In the genomic region with DNA sequence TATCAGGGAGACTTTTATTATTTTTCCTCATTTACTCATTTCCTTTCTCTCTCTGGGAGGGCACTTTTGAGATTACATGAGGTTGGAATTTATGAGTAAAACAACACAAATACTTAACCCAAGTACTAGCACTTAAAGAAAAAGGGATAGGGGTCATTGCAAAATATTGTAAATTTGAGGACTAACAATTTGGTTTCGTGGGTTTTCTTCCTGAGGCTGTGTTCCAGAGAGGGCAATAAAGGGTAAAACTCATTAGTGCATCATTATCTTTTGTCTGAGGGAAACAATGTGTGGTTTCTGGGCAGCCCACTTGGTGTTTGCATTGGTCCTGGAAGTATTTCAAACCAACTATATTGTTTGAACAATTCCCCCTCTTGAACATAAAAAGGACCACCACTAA, we compare ENCODE assay signal across 2 cellular contexts.
TF ChIP-seq lines count a peak whose summit lies in the region.

No MANE protein-coding gene starts in this region.

TF ChIP-seq in SK-N-SH, 30 proteins besides CTCF, POLR2A, EP300 and RAD21 (continued from another document):
- TF ChIP-seq REST (IDR thresholded peaks at IDR 0.05; ENCODE audit: low read depth, low read length) (no peak), EZH2phosphoT487 (IDR thresholded peaks at IDR 0.05; ENCODE audit: borderline replicate concordance, low read depth) (no peak), JUND (IDR thresholded peaks at IDR 0.05) (0 out of 2 replicates have a peak, but pooled peaks have one; percentile 11), SMC3 (IDR thresholded peaks at IDR 0.05; ENCODE audit: low read depth, low read length) (no peak), GATA2 (CRISPR knock-in tag; IDR thresholded peaks at IDR 0.05) (no peak), MXI1 (IDR thresholded peaks at IDR 0.05; ENCODE audit: low read depth, low read length) (no peak), NFIC (IDR thresholded peaks at IDR 0.05; ENCODE audit: borderline replicate concordance) (no peak)
- TF ChIP-seq, protein P1, sequence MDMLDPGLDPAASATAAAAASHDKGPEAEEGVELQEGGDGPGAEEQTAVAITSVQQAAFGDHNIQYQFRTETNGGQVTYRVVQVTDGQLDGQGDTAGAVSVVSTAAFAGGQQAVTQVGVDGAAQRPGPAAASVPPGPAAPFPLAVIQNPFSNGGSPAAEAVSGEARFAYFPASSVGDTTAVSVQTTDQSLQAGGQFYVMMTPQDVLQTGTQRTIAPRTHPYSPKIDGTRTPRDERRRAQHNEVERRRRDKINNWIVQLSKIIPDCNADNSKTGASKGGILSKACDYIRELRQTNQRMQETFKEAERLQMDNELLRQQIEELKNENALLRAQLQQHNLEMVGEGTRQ (IDR thresholded peaks at IDR 0.05; ENCODE audit: borderline replicate concordance, low read depth, low read length), result no peak

TF ChIP-seq in SK-N-SH treated with all-trans-retinoic acid at 6 μM for 48 hours, 23 proteins besides CTCF, POLR2A, EP300 and RAD21 (continued from another document):
- TF ChIP-seq, protein P2, sequence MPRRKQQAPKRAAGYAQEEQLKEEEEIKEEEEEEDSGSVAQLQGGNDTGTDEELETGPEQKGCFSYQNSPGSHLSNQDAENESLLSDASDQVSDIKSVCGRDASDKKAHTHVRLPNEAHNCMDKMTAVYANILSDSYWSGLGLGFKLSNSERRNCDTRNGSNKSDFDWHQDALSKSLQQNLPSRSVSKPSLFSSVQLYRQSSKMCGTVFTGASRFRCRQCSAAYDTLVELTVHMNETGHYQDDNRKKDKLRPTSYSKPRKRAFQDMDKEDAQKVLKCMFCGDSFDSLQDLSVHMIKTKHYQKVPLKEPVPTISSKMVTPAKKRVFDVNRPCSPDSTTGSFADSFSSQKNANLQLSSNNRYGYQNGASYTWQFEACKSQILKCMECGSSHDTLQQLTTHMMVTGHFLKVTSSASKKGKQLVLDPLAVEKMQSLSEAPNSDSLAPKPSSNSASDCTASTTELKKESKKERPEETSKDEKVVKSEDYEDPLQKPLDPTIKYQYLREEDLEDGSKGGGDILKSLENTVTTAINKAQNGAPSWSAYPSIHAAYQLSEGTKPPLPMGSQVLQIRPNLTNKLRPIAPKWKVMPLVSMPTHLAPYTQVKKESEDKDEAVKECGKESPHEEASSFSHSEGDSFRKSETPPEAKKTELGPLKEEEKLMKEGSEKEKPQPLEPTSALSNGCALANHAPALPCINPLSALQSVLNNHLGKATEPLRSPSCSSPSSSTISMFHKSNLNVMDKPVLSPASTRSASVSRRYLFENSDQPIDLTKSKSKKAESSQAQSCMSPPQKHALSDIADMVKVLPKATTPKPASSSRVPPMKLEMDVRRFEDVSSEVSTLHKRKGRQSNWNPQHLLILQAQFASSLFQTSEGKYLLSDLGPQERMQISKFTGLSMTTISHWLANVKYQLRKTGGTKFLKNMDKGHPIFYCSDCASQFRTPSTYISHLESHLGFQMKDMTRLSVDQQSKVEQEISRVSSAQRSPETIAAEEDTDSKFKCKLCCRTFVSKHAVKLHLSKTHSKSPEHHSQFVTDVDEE (CRISPR knock-in tag; IDR thresholded peaks at IDR 0.05), result no peak
- TF ChIP-seq PATZ1 (CRISPR knock-in tag; IDR thresholded peaks at IDR 0.05; ENCODE audit: borderline replicate concordance) (no peak), PPARA (CRISPR knock-in tag; IDR thresholded peaks at IDR 0.05; ENCODE audit: borderline replicate concordance) (no peak), TOX (CRISPR knock-in tag; IDR thresholded peaks at IDR 0.05; ENCODE audit: borderline replicate concordance) (no peak), BACH2 (CRISPR knock-in tag; IDR thresholded peaks at IDR 0.05; ENCODE audit: borderline replicate concordance) (no peak), ZNF70 (CRISPR knock-in tag; IDR thresholded peaks at IDR 0.05) (no peak)
- TF ChIP-seq, protein P3, sequence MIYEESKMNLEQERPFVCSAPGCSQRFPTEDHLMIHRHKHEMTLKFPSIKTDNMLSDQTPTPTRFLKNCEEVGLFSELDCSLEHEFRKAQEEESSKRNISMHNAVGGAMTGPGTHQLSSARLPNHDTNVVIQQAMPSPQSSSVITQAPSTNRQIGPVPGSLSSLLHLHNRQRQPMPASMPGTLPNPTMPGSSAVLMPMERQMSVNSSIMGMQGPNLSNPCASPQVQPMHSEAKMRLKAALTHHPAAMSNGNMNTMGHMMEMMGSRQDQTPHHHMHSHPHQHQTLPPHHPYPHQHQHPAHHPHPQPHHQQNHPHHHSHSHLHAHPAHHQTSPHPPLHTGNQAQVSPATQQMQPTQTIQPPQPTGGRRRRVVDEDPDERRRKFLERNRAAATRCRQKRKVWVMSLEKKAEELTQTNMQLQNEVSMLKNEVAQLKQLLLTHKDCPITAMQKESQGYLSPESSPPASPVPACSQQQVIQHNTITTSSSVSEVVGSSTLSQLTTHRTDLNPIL (CRISPR knock-in tag; IDR thresholded peaks at IDR 0.05; ENCODE audit: low read depth), result no peak
TF ChIP-seq in SK-N-SH treated with all-trans-retinoic acid at 6 μM for 48 hours: peak in this region for 0.
